ENCODE assay signal across 8 cellular contexts in the genomic region with DNA sequence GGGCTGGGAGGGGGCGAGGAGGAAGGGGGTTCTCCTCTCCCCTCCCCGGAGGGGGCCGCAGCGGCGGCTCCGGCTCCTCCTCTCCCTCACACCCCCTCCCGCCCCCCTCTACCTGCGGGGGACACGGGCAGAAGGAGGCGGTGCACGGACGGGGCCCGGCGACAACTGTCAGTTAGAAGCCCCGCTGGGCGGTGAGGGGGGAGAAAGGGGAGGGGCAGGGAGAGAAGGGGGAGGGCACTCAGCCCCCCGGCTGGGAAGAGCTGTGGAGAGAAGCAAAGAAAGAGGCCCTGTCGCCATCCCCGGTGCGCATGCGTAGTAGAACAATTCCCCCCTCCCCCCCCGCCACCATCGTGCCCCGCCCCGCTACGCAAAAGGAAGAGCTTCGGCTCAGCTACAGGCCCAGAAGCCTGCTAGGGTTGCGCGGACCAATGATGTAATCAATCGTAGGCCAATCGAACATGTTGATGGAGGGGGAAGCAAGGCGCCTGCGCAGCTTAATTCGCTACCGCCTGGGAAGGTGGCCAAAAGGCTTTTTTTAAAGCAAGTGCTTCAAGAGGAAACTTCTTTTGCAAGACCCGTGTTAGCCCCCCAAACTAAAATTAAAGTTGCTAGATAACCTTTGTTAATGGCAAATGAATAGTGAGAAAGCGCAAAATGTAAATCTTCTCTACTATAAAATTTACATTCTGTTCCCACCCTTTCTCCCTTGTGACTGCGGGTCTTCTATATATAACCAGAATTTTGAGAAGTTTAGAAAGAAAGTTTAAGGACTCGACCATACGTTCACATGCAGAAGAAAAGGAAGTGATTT. TPM values are rescaled to one million over a fixed set of nuclear protein-coding genes. Genes with fewer than 3 reads are reported as not detected.
DNase-seq lines count a peak whose midpoint lies in the region; ATAC-seq and TF ChIP-seq lines count a peak whose summit lies in the region.

No MANE protein-coding gene starts in this region.

- peaks cover 57% of the 10 kb centered on the region for H3K4me1 Mint-ChIP-seq in activated B cell treated with CpG ODN at 0.5 μM for 24 hours

- CTCF ChIA-PET in activated B cell treated with CpG ODN at 0.5 μM for 24 hours (lab: Charles Lee): interaction anchor here (0.9 kb wide), 1 partner anchor 16 kb away, joined by 5 read pairs; no protein-coding TSS in a partner anchor

- peaks cover 4% of the 10 kb centered on the region for H3K9me3 Mint-ChIP-seq in activated B cell treated with CpG ODN at 0.5 μM for 24 hours

- H3K27ac ChIP-seq in caudate nucleus (ENCODE audit: low read depth, low read length): peak overlapping the region; percentile 94

- peaks cover 38% of the 10 kb centered on the region for H3K36me3 Mint-ChIP-seq in activated B cell treated with CpG ODN at 0.5 μM for 24 hours (ENCODE audit: low read depth)

- peak overlapping the region; percentile 85 for H3K4me3 Mint-ChIP-seq in activated B cell treated with CpG ODN at 0.5 μM for 24 hours

- POLR2A ChIA-PET in activated B cell treated with CpG ODN at 0.5 μM for 24 hours (lab: Charles Lee): interaction anchor here (0.6 to 2.6 kb wide), 23 partner anchors 8 to 1329 kb away, joined by 3 to 25 read pairs (median 4); partner anchors contain the start of genes CDC37L1, ERMP1, KDM4C and PLGRKT

- TF ChIP-seq CTCF in activated B cell treated with CpG ODN at 0.5 μM for 24 hours (IDR thresholded peaks at IDR 0.05): no peak

- peak overlapping the region; percentile 87 for H3K27ac Mint-ChIP-seq in activated B cell treated with CpG ODN at 0.5 μM for 24 hours

- no peaks in the 10 kb centered on the region for H3K27me3 Mint-ChIP-seq in activated B cell treated with CpG ODN at 0.5 μM for 24 hours

- peak; percentile 98 for DNase-seq in AG08395 (ENCODE audit: low spot score)
- peak; percentile 96 for DNase-seq in NCI-H2227 (lab: John Stamatoyannopoulos, UW; ENCODE audit: unreplicated experiment)
- DNase-seq in activated B cell treated with CpG ODN at 0.5 μM for 24 hours: peak; percentile 82
- peak; percentile 70 to 99 (median 96) for DNase-seq in caudate nucleus (lab: John Stamatoyannopoulos, UW)
- peak; percentile 97 for DNase-seq in inferior parietal cortex (ENCODE audit: extremely low spot score)
- DNase-seq in smooth muscle cell of the brain vasculature (ENCODE audit: low read depth, low spot score): peak; percentile 95

- intact Hi-C loops in activated B cell treated with CpG ODN at 0.5 μM for 24 hours (cut with micrococcal nuclease): loop anchor here (1.0 to 5.0 kb wide), 8 partner anchors 72 to 1331 kb away; partner anchors contain the start of genes CDC37L1, KDM4C, RCL1 and RIC1

- ATAC-seq in GM18909 (IDR thresholded peaks at IDR 0.05; ENCODE audit: poor library complexity, unreplicated experiment): peak; percentile 71
- peak; percentile 69 for ATAC-seq in HG03159 (IDR thresholded peaks at IDR 0.05; ENCODE audit: unreplicated experiment)
- ATAC-seq in activated B cell treated with CpG ODN at 0.5 μM for 24 hours (ENCODE audit: low read depth): peak; percentile 75

RNA-seq across cellular contexts. Expression of gene RANBP6, which starts 7.0 kb away (rescaled TPM):
- total RNA-seq in activated B cell treated with CpG ODN at 0.5 μM for 24 hours: 21.6 and 22.5 TPM in 2 replicates

Comparison
In these comparisons a context has a peak if more than half of its experiments do, and no peak if none do; other contexts are left out.
1. Peak in every context shown above with its lines: DNase-seq, ATAC-seq and H3K27ac ChIP-seq.